14 cellular contexts compared by ENCODE assay signal in genomic region chr7:18457832-18458231, GRCh38. TPM values are rescaled to one million over a fixed set of nuclear protein-coding genes. Genes with fewer than 3 reads are reported as not detected.
A peak's percentile ranks its signal among the peaks of the same experiment; 100 is the strongest.
DNase-seq lines count a peak whose midpoint lies in the region; ATAC-seq, FAIRE-seq and TF ChIP-seq lines count a peak whose summit lies in the region.
"Had no signal": no experiment of that assay in that cellular context is flagged by ENCODE, and none has a peak within 500 bp of the region (broad histone marks: within the 10 kb centered on the region; RNA-seq: fewer than 3 reads in every experiment).

No MANE protein-coding gene starts in this region.

- no peak for TF ChIP-seq POLR2A in spleen (IDR thresholded peaks at IDR 0.05)

- H3K27ac ChIP-seq in keratinocyte (ENCODE audit: control insufficient read depth, insufficient read depth, low read length) (no peak overlapping the region), spleen (no peak overlapping the region)
- H3K27ac ChIP-seq: A549, dorsolateral prefrontal cortex, HL-60 had no signal

- H3K27me3 ChIP-seq in keratinocyte (ENCODE audit: control insufficient read depth, extremely low read depth, insufficient read depth, low read length) (no peaks in the 10 kb centered on the region), spleen (replicated peaks in 1 of 7) (no peaks in the 10 kb centered on the region)
- H3K27me3 ChIP-seq: dorsolateral prefrontal cortex, thyroid gland had no signal

- 43 to 69% (median 59%) methylated on average over 6 of the region's 6 CpGs for WGBS in spleen, 5 donors

- H3K4me2 ChIP-seq in keratinocyte (ENCODE audit: control insufficient read depth, extremely low read depth, insufficient read depth, low read depth, low read length) = no peak overlapping the region
- H3K4me2 ChIP-seq: A549 had no signal

- no peaks in the 10 kb centered on the region for H3K9me1 ChIP-seq in keratinocyte (ENCODE audit: control insufficient read depth, extremely low read depth, insufficient read depth, low read length)

- DNase-seq in NCI-H2107 treated with DMSO at 0.1 percent for 48 hours (lab: John Stamatoyannopoulos, UW; ENCODE audit: unreplicated experiment) (peak; percentile 89), NCI-H2107 (lab: John Stamatoyannopoulos, UW) (no peak), NCI-H128 (lab: John Stamatoyannopoulos, UW; ENCODE audit: unreplicated experiment) (peak; percentile 44), SHP77 (lab: John Stamatoyannopoulos, UW) (peak; percentile 33 to 58), keratinocyte (ENCODE audit: low read depth, low spot score) (no peak), spleen (no peak)
- DNase-seq in activated CD4-positive, alpha-beta T cell treated with anti-CD3 and anti-CD28 coated beads, Interleukin-2, amount 50 U/mL, for 1 hour = no peak
- DNase-seq: amniotic stem cell, dorsolateral prefrontal cortex, posterior cingulate gyrus, thyroid gland had no signal

- dilution Hi-C loops in keratinocyte (cut with MboI; ENCODE audit: extremely low pct_ligation_motif_present, low sequenced_read_pairs) = no loop called here

- H3K4me3 ChIP-seq in keratinocyte (ENCODE audit: control insufficient read depth in 2 of 3, extremely low read depth in 1 of 3, insufficient read depth in 2 of 3, low read depth in 1 of 3, low read length in 3 of 3) (no peak overlapping the region), spleen (no peak overlapping the region)
- H3K4me3 ChIP-seq: A549, dorsolateral prefrontal cortex, thyroid gland had no signal

- peak; percentile 68 for FAIRE-seq in keratinocyte (lab: Jason Lieb, UNC)
- FAIRE-seq: A549 had no signal

- H3K9me3 ChIP-seq in keratinocyte (ENCODE audit: control insufficient read depth, low read depth, low read length) = no peaks in the 10 kb centered on the region
- H3K9me3 ChIP-seq in spleen = no peaks in the 10 kb centered on the region
- H3K9me3 ChIP-seq: A549, thyroid gland had no signal

- H3K79me2 ChIP-seq in keratinocyte (ENCODE audit: control insufficient read depth, insufficient read depth, low read length) = no peaks in the 10 kb centered on the region

- H3K4me1 ChIP-seq in keratinocyte (ENCODE audit: control insufficient read depth, extremely low read depth, insufficient read depth, low read length) (no peaks in the 10 kb centered on the region), spleen (peaks cover 0 to 27% (median 15%) of the 10 kb centered on the region in 6 donors)
- H3K4me1 ChIP-seq: A549 had no signal

- intact Hi-C loops in spleen (cut with DNase I; ENCODE audit: low total_unique reads) = no loop called here

- TF ChIP-seq CTCF in keratinocyte (optimal IDR thresholded peaks at IDR 0.05 in 1 of 3, IDR thresholded peaks at IDR 0.05 in 1 of 3, conservative IDR thresholded peaks at IDR 0.05 in 1 of 3; ENCODE audit: extremely low read depth in 1 of 3, insufficient read depth in 2 of 3, low read length in 3 of 3) (no peak), spleen (IDR thresholded peaks at IDR 0.05 in 8 of 11, conservative IDR thresholded peaks at IDR 0.05 in 3 of 11) (no peak)

- no peak overlapping the region for H3K9ac ChIP-seq in keratinocyte (ENCODE audit: control insufficient read depth, extremely low read depth, insufficient read depth, low read length)

- H2AFZ ChIP-seq in keratinocyte (ENCODE audit: control insufficient read depth, low read length) = no peak overlapping the region

- H3K36me3 ChIP-seq in keratinocyte (ENCODE audit: control insufficient read depth in 2 of 2, extremely low read depth in 1 of 2, insufficient read depth in 2 of 2, low read length in 2 of 2) (no peaks in the 10 kb centered on the region), spleen (no peaks in the 10 kb centered on the region)
- H3K36me3 ChIP-seq: thyroid gland had no signal

- no peaks in the 10 kb centered on the region for H4K20me1 ChIP-seq in keratinocyte (ENCODE audit: control insufficient read depth, extremely low read depth, insufficient read depth, low read length)

- ATAC-seq in GM21381 (IDR thresholded peaks at IDR 0.05; ENCODE audit: unreplicated experiment) = no peak
- ATAC-seq: A549 had no signal

RNA-seq across cellular contexts. Expression of gene HDAC9, which starts 37.7 kb away (rescaled TPM):
- polyA plus RNA-seq in keratinocyte (24.6 to 31.2 TPM (median 28.8 TPM) in 3 replicates), spleen (10 to 100 TPM; 15.9 to 18.9 (median 18.9) TPM)
- polyA plus RNA-seq in keratinocyte (2011; ENCODE audit: low read depth) = 64.0 TPM
- 20.4 and 33.1 TPM in 2 replicates for polyA plus RNA-seq in keratinocyte (2011; cell fraction: cytosol; rRNA removed)
- 34.0 and 40.7 TPM in 2 replicates for polyA plus RNA-seq in keratinocyte (2011; cell fraction: nucleus; rRNA removed)
- polyA plus RNA-seq in keratinocyte (2012; ENCODE audit: low replicate concordance) = 21.0 and 26.7 TPM in 2 replicates
- polyA minus RNA-seq in keratinocyte = 41.8 to 115 TPM (median 100 TPM) in 3 replicates
- 37.8 TPM for polyA minus RNA-seq in keratinocyte (2011; cell fraction: cytosol; rRNA and poly(A)+ RNA removed)
- 111 and 204 TPM in 2 replicates for polyA minus RNA-seq in keratinocyte (2011; cell fraction: nucleus; rRNA and poly(A)+ RNA removed)
- 100 to 1,000 TPM in 1 of 7 donors, 10 to 100 TPM in 6; 62.2 to 100 (median 73.4) TPM for total RNA-seq in spleen

Comparison
In these comparisons a context has a peak if more than half of its experiments do, and no peak if none do; other contexts are left out.
1. DNase-seq: peak in NCI-H2107 treated with DMSO at 0.1 percent for 48 hours (single experiment), NCI-H128 (single experiment) and SHP77 (2 of 2); none in NCI-H2107 (single experiment), keratinocyte (single experiment), activated CD4-positive, alpha-beta T cell treated with anti-CD3 and anti-CD28 coated beads, Interleukin-2, amount 50 U/mL, for 1 hour (single experiment) and spleen (single experiment).